Comparison of ENCODE assay signal across 19 cellular contexts in genomic region chr9:123239726-123240125, GRCh38. TPM values are rescaled to one million over a fixed set of nuclear protein-coding genes. Genes with fewer than 3 reads are reported as not detected.
A peak's percentile ranks its signal among the peaks of the same experiment; 100 is the strongest.
DNase-seq lines count a peak whose midpoint lies in the region; ATAC-seq, FAIRE-seq and TF ChIP-seq lines count a peak whose summit lies in the region.
"Had no signal": no experiment of that assay in that cellular context is flagged by ENCODE, and none has a peak within 500 bp of the region (broad histone marks: within the 10 kb centered on the region; RNA-seq: fewer than 3 reads in every experiment).

No MANE protein-coding gene starts in this region.

- no peaks in the 10 kb centered on the region for H4K20me1 ChIP-seq in PC-3 (ENCODE audit: low read length)

- H3K4me1 ChIP-seq in PC-3 (ENCODE audit: insufficient read depth, low read length) (no peaks in the 10 kb centered on the region), trophoblast cell (ENCODE audit: control insufficient read depth in 1 of 2, insufficient read depth in 2 of 2, low read length in 2 of 2) (no peaks in the 10 kb centered on the region)

- POLR2A ChIA-PET in PC-3 (lab: Charles Lee; ENCODE audit: unreplicated experiment), result no interaction called here

- WGBS in trophoblast cell (ENCODE audit: extremely low coverage, insufficient coverage, insufficient read length), result no CpG with 5 or more reads among the region's 1 CpG

- H2AK5ac ChIP-seq in trophoblast cell (ENCODE audit: low read length), result no peak overlapping the region

- TF ChIP-seq CTCF in PC-3 (conservative IDR thresholded peaks at IDR 0.05; ENCODE audit: low read depth, low read length), result no peak
- no peak for TF ChIP-seq CTCF in bronchial epithelial cell (IDR thresholded peaks at IDR 0.05; ENCODE audit: insufficient read depth, low read length, severe bottlenecking)
- TF ChIP-seq CTCF in progenitor cell of endocrine pancreas (IDR thresholded peaks at IDR 0.05; ENCODE audit: unreplicated experiment), result no peak

- no peak overlapping the region for H2BK5ac ChIP-seq in trophoblast cell (ENCODE audit: low read depth, low read length, poor library complexity)

- H3K14ac ChIP-seq in trophoblast cell (ENCODE audit: low read length), result no peak overlapping the region

- no peak overlapping the region for H4K8ac ChIP-seq in trophoblast cell (ENCODE audit: low read depth, low read length)

- peaks cover 13% of the 10 kb centered on the region for H3K4me1 Mint-ChIP-seq in progenitor cell of endocrine pancreas (ENCODE audit: low read depth)

- H3K27ac Mint-ChIP-seq in progenitor cell of endocrine pancreas, result no peak overlapping the region
- H3K27ac Mint-ChIP-seq: CD4-positive, CD25-positive, alpha-beta regulatory T cell had no signal

- H4K91ac ChIP-seq in trophoblast cell (ENCODE audit: low read depth, low read length), result no peak overlapping the region

- no peak for FAIRE-seq in bronchial epithelial cell (lab: Jason Lieb, UNC)
- FAIRE-seq: H1 had no signal

- intact Hi-C loops in PC-3 (cut with micrococcal nuclease), result no loop called here

- no peak overlapping the region for H3K4me3 Mint-ChIP-seq in progenitor cell of endocrine pancreas (ENCODE audit: low read depth)
- H3K4me3 Mint-ChIP-seq: CD4-positive, CD25-positive, alpha-beta regulatory T cell had no signal

- no peak for ATAC-seq in PC-3

- no peak overlapping the region for H3K23ac ChIP-seq in trophoblast cell (ENCODE audit: low read length)

- no peaks in the 10 kb centered on the region for H3K36me3 ChIP-seq in PC-3 (ENCODE audit: low read depth, low read length)
- no peaks in the 10 kb centered on the region for H3K36me3 ChIP-seq in bronchial epithelial cell (ENCODE audit: control insufficient read depth, insufficient read depth, low read length)
- H3K36me3 ChIP-seq in trophoblast cell (ENCODE audit: control insufficient read depth in 1 of 2, insufficient read depth in 2 of 2, low read length in 2 of 2), result no peaks in the 10 kb centered on the region

- H3K9me3 ChIP-seq in PC-3 (ENCODE audit: low read length), result no peaks in the 10 kb centered on the region
- no peaks in the 10 kb centered on the region for H3K9me3 ChIP-seq in trophoblast cell (ENCODE audit: insufficient read depth, low read depth, low read length)

- H3K9ac ChIP-seq in PC-3 (ENCODE audit: low read length) (no peak overlapping the region), trophoblast cell (ENCODE audit: low read length) (no peak overlapping the region)
- H3K9ac ChIP-seq: SK-N-SH had no signal

- peaks cover 3% of the 10 kb centered on the region for H3K36me3 Mint-ChIP-seq in progenitor cell of endocrine pancreas (ENCODE audit: insufficient read depth)

- no peak overlapping the region for H3K4ac ChIP-seq in trophoblast cell (ENCODE audit: low read depth, low read length)

- H3K9me3 Mint-ChIP-seq in progenitor cell of endocrine pancreas (ENCODE audit: low read depth), result no peaks in the 10 kb centered on the region
- H3K9me3 Mint-ChIP-seq: CD4-positive, CD25-positive, alpha-beta regulatory T cell; IgD-negative memory B cell had no signal

- BruUV-seq in PC-3 (replicated peaks; lab: Mats Ljungman, UMichigan), result no TSS peak

- H3K4me2 ChIP-seq in PC-3 (ENCODE audit: low read length) (no peak overlapping the region), trophoblast cell (ENCODE audit: low read length) (no peak overlapping the region)
- H3K4me2 ChIP-seq: SK-N-SH had no signal

- H2AFZ ChIP-seq in PC-3 (ENCODE audit: low read length), result no peak overlapping the region
- no peak overlapping the region for H2AFZ ChIP-seq in trophoblast cell (ENCODE audit: insufficient read depth, low read length, poor library complexity)

- no peaks in the 10 kb centered on the region for H3K79me1 ChIP-seq in trophoblast cell (ENCODE audit: low read length)

- H3K9me2 ChIP-seq in PC-3 (replicated peaks; ENCODE audit: low read length), result no peaks in the 10 kb centered on the region
- H3K9me2 ChIP-seq: SK-N-SH had no signal

- H3K27me3 ChIP-seq in PC-3 (ENCODE audit: low read length) (no peaks in the 10 kb centered on the region), bronchial epithelial cell (ENCODE audit: control insufficient read depth, insufficient read depth, low read length) (no peaks in the 10 kb centered on the region), trophoblast cell (ENCODE audit: insufficient read depth, low read length) (no peaks in the 10 kb centered on the region)

- no peaks in the 10 kb centered on the region for H3F3A ChIP-seq in PC-3 (ENCODE audit: low read length, unreplicated experiment)

- CTCF ChIA-PET in PC-3 (lab: Charles Lee), result no interaction called here

- H3K79me2 ChIP-seq in PC-3 (ENCODE audit: low read length), result peaks cover 7% of the 10 kb centered on the region; the same call in 1 of the 2 replicates
- no peaks in the 10 kb centered on the region for H3K79me2 ChIP-seq in trophoblast cell (ENCODE audit: control insufficient read depth, insufficient read depth, low read length, poor library complexity)

- H3K18ac ChIP-seq in trophoblast cell (ENCODE audit: low read length), result no peak overlapping the region

- H2BK12ac ChIP-seq in trophoblast cell (ENCODE audit: low read length), result no peak overlapping the region

- H3K27me3 Mint-ChIP-seq in progenitor cell of endocrine pancreas, result no peaks in the 10 kb centered on the region
- H3K27me3 Mint-ChIP-seq: CD4-positive, CD25-positive, alpha-beta regulatory T cell; IgD-negative memory B cell had no signal

- no peak overlapping the region for H4K12ac ChIP-seq in trophoblast cell (ENCODE audit: low read depth, low read length)

- peak; percentile 15 for DNase-seq in HPDE6-E6E7 (ENCODE audit: extremely low spot score)
- peak; percentile 5 for DNase-seq in PC-3
- DNase-seq in bronchial epithelial cell (ENCODE audit: low read depth), result peak; percentile 43
- peak; percentile 58 to 84 for DNase-seq in trophoblast cell
- no peak for DNase-seq in NCI-H69 (lab: John Stamatoyannopoulos, UW)
- DNase-seq in GM19240 (ENCODE audit: insufficient read length, low spot score), result no peak
- no peak for DNase-seq in progenitor cell of endocrine pancreas (ENCODE audit: low spot score, unreplicated experiment)
- DNase-seq: CD4-positive, CD25-positive, alpha-beta regulatory T cell; NCI-H1092; NCI-H1436; NCI-H187 treated with DMSO at 0.1 percent for 48 hours; NCI-H2227 treated with DMSO at 0.1 percent for 48 hours; NCI-H510A treated with DMSO at 0.1 percent for 48 hours; NCI-H82; RPMI8226; SIG-M5; SK-N-SH had no signal

- H2BK120ac ChIP-seq in trophoblast cell (ENCODE audit: insufficient read depth, low read length, poor library complexity), result no peak overlapping the region

- no peak overlapping the region for H3K27ac ChIP-seq in PC-3 (ENCODE audit: low read length)
- H3K27ac ChIP-seq in trophoblast cell (ENCODE audit: low read depth, low read length), result no peak overlapping the region

- H3K4me3 ChIP-seq in PC-3 (ENCODE audit: low read length) (no peak overlapping the region), bronchial epithelial cell (ENCODE audit: low read depth, low read length) (no peak overlapping the region), trophoblast cell (ENCODE audit: low read depth, low read length) (no peak overlapping the region)

RNA-seq across cellular contexts. Expression of gene STRBP, which starts 28.7 kb away (rescaled TPM):
- total RNA-seq in PC-3 (2014; rRNA removed) (15.6 and 19.2 TPM in 2 replicates), bronchial epithelial cell (15.0 and 21.6 TPM in 2 replicates), progenitor cell of endocrine pancreas (87.3 and 101 TPM in 2 replicates)
- polyA plus RNA-seq in trophoblast cell (2013), result 17.7 and 17.9 TPM in 2 replicates

Comparison
In these comparisons a context has a peak if more than half of its experiments do, and no peak if none do; other contexts are left out.
1. DNase-seq: peak in HPDE6-E6E7 (single experiment), PC-3 (single experiment), bronchial epithelial cell (single experiment) and trophoblast cell (2 of 2); none in NCI-H69 (single experiment), GM19240 (single experiment) and progenitor cell of endocrine pancreas (single experiment).